20 cellular contexts compared by ENCODE assay signal in the genomic region with DNA sequence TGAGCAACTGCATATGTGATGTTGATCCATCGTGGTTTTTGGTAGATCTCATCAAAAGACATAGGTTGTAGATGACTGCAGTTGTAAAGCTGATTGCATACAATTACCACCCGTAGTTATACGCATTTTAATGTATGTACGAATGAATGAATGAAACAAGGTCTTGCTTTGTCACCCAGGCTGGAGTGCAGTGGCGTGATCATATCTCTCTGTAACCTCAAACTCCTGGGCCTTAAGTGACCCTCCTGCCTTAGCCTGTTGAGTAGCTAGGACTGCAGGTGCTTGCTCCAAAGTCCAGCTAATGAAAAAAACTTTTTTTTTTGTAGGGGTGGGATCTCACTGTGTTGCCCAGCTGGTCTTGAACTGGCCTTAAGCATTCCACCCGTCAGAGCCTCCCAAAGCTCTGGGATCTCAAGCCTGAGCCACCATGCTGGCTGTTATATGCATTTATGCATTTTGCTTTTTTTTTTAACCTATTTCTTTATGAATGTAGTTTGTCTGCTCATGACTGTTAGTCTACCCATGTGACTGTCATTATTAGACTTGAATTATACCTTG. TPM values are rescaled to one million over a fixed set of nuclear protein-coding genes. Genes with fewer than 3 reads are reported as not detected.
A peak's percentile ranks its signal among the peaks of the same experiment; 100 is the strongest.
DNase-seq lines count a peak whose midpoint lies in the region; ATAC-seq, FAIRE-seq and TF ChIP-seq lines count a peak whose summit lies in the region.
"Had no signal": no experiment of that assay in that cellular context is flagged by ENCODE, and none has a peak within 500 bp of the region (broad histone marks: within the 10 kb centered on the region; RNA-seq: fewer than 3 reads in every experiment).

No MANE protein-coding gene starts in this region.

- no peak for TF ChIP-seq RAD21 in K562 (CRISPR knock-in tag; conservative IDR thresholded peaks at IDR 0.05 in 1 of 2, IDR thresholded peaks at IDR 0.05 in 1 of 2)

- no peak for FAIRE-seq in K562 (lab: Jason Lieb, UNC)
- FAIRE-seq: A549, H54 had no signal

- no peak for ATAC-seq in CD4-positive, alpha-beta T cell (ENCODE audit: poor library complexity)
- ATAC-seq in K562: peak; percentile 64; the same call in 2 of the 3 replicates
- ATAC-seq in left lobe of liver: peak; percentile 22
- ATAC-seq: A549, GM23338 had no signal

- no peaks in the 10 kb centered on the region for H3K27me3 Mint-ChIP-seq in activated CD4-positive, alpha-beta T cell treated with anti-CD3 and anti-CD28 coated beads, Interleukin-2, amount 10 ng/mL, durations not matched to agents 24 days and 14 days
- no peaks in the 10 kb centered on the region for H3K27me3 Mint-ChIP-seq in CD4-positive, alpha-beta T cell
- H3K27me3 Mint-ChIP-seq: CD4-positive, alpha-beta memory T cell had no signal

- no peak for DNase-seq in activated CD4-positive, alpha-beta T cell treated with anti-CD3 and anti-CD28 coated beads, Interleukin-2, amount 10 ng/mL, durations not matched to agents 24 days and 14 days
- DNase-seq in activated CD4-positive, alpha-beta T cell treated with anti-CD3 and anti-CD28 coated beads for 48 hours: no peak
- DNase-seq in CD4-positive, alpha-beta T cell: no peak
- no peak for DNase-seq in K562 (ENCODE audit: extremely low read depth in 1 of 4, low spot score in 3 of 4)
- no peak for DNase-seq in left lobe of liver (ENCODE audit: low spot score)
- no peak for DNase-seq in ecto neural progenitor cell (ENCODE audit: low spot score)
- no peak for DNase-seq in NCI-H2196 treated with DMSO at 0.1 percent for 48 hours (lab: John Stamatoyannopoulos, UW; ENCODE audit: unreplicated experiment)
- no peak for DNase-seq in GM10266 (ENCODE audit: extremely low spot score)
- DNase-seq: AML-193; CD4-positive, alpha-beta memory T cell; DMS153; DMS79; GDM1; HCEC 1CT; HFFc6 had no signal

- CTCF ChIA-PET in CD4-positive, alpha-beta T cell (lab: Charles Lee): no interaction called here
- CTCF ChIA-PET in K562 (lab: Yijun Ruan, JAX; ENCODE audit: low intra/inter-chr PET ratio): no interaction called here

- H3K79me2 ChIP-seq in K562 (ENCODE audit: control insufficient read depth, insufficient read depth, low read length): peaks cover 90% of the 10 kb centered on the region

- no peak for TF ChIP-seq EP300 in K562 (IDR thresholded peaks at IDR 0.05; ENCODE audit: low read length)

- H3K27ac ChIP-seq in CD4-positive, alpha-beta T cell (ENCODE audit: low read depth, low read length): no peak overlapping the region
- H3K27ac ChIP-seq in K562 (ENCODE audit: extremely low read depth, low read depth, low read length): 0 out of 3 replicates have a peak overlapping the region, but pooled peaks have one; percentile 20
- H3K27ac ChIP-seq: 22Rv1, A549, C4-2B had no signal

- intact Hi-C loops in activated CD4-positive, alpha-beta T cell treated with anti-CD3 and anti-CD28 coated beads, Interleukin-2, amount 10 ng/mL, durations not matched to agents 24 days and 14 days (cut with micrococcal nuclease): no loop called here
- intact Hi-C loops in CD4-positive, alpha-beta T cell (cut with DNase I, micrococcal nuclease): no loop called here
- intact Hi-C loops in K562 (cut with micrococcal nuclease): no loop called here

- H3K4me3 ChIP-seq in K562: no peak overlapping the region
- H3K4me3 ChIP-seq: A549, GM23338 had no signal

- peaks cover 37% of the 10 kb centered on the region for H3K4me1 Mint-ChIP-seq in activated CD4-positive, alpha-beta T cell treated with anti-CD3 and anti-CD28 coated beads, Interleukin-2, amount 10 ng/mL, durations not matched to agents 24 days and 14 days
- H3K4me1 Mint-ChIP-seq in CD4-positive, alpha-beta T cell (ENCODE audit: low read depth): peaks cover 74% of the 10 kb centered on the region

- no peaks in the 10 kb centered on the region for H3K9me3 ChIP-seq in CD4-positive, alpha-beta T cell (ENCODE audit: control insufficient read depth, low read length)
- H3K9me3 ChIP-seq in K562 (replicated peaks; ENCODE audit: control insufficient read depth, insufficient read depth, low read depth, low read length): no peaks in the 10 kb centered on the region; the same call in 1 of the 2 replicates
- H3K9me3 ChIP-seq: A549 had no signal

- no TSS peak for BruUV-seq in K562 (replicated peaks; lab: Mats Ljungman, UMichigan)

- H3K9ac ChIP-seq in K562 (ENCODE audit: insufficient read depth in 1 of 2, low read depth in 2 of 2, low read length in 2 of 2): no peak overlapping the region

- no peaks in the 10 kb centered on the region for H3K9me3 Mint-ChIP-seq in activated CD4-positive, alpha-beta T cell treated with anti-CD3 and anti-CD28 coated beads, Interleukin-2, amount 10 ng/mL, durations not matched to agents 24 days and 14 days
- H3K9me3 Mint-ChIP-seq in CD4-positive, alpha-beta T cell: no peaks in the 10 kb centered on the region
- H3K9me3 Mint-ChIP-seq: GM23338, HFFc6 had no signal

- TF ChIP-seq CTCF in CD4-positive, alpha-beta T cell (IDR thresholded peaks at IDR 0.05): no peak
- TF ChIP-seq CTCF in K562 (IDR thresholded peaks at IDR 0.05 in 2 of 3, conservative IDR thresholded peaks at IDR 0.05 in 1 of 3; ENCODE audit: insufficient read depth in 2 of 3, low read depth in 1 of 3, low read length in 3 of 3): no peak
- no peak for TF ChIP-seq CTCF in GM10266 (IDR thresholded peaks at IDR 0.05; ENCODE audit: control insufficient read depth, insufficient read depth, low read depth, missing control alignments)

- peak overlapping the region; percentile 48 for H3K27ac Mint-ChIP-seq in activated CD4-positive, alpha-beta T cell treated with anti-CD3 and anti-CD28 coated beads, Interleukin-2, amount 10 ng/mL, durations not matched to agents 24 days and 14 days
- H3K27ac Mint-ChIP-seq in CD4-positive, alpha-beta T cell: peak overlapping the region; percentile 57
- H3K27ac Mint-ChIP-seq: GM23338, HFFc6 had no signal

- no peak overlapping the region for H3K4me3 Mint-ChIP-seq in activated CD4-positive, alpha-beta T cell treated with anti-CD3 and anti-CD28 coated beads, Interleukin-2, amount 10 ng/mL, durations not matched to agents 24 days and 14 days
- no peak overlapping the region for H3K4me3 Mint-ChIP-seq in CD4-positive, alpha-beta T cell
- H3K4me3 Mint-ChIP-seq: GM23338, HFFc6 had no signal

- POLR2A ChIA-PET in CD4-positive, alpha-beta T cell (lab: Charles Lee): no interaction called here
- POLR2A ChIA-PET in K562 (lab: Yijun Ruan, JAX): interaction anchor here (0.7 to 1.8 kb wide), 5 partner anchors 9 to 16 kb away, joined by 3 to 5 read pairs (median 3); no protein-coding TSS in a partner anchor

- H4K20me1 ChIP-seq in K562 (replicated peaks; ENCODE audit: control insufficient read depth, insufficient read depth, low read length): peaks cover 16% of the 10 kb centered on the region

- peaks cover 33% of the 10 kb centered on the region; the same call in 2 of the 3 replicates for H3K36me3 ChIP-seq in K562 (ENCODE audit: control insufficient read depth, insufficient read depth, low read length)

- no peaks in the 10 kb centered on the region for H3K27me3 ChIP-seq in CD4-positive, alpha-beta T cell (ENCODE audit: control insufficient read depth, insufficient read depth, low read length)
- H3K27me3 ChIP-seq in K562 (ENCODE audit: control insufficient read depth in 2 of 2, insufficient read depth in 2 of 2, low read length in 2 of 2): no peaks in the 10 kb centered on the region

- no peaks in the 10 kb centered on the region for H3K9me1 ChIP-seq in K562 (ENCODE audit: control insufficient read depth, insufficient read depth, low read length)

- peaks cover 42% of the 10 kb centered on the region for H3K36me3 Mint-ChIP-seq in activated CD4-positive, alpha-beta T cell treated with anti-CD3 and anti-CD28 coated beads, Interleukin-2, amount 10 ng/mL, durations not matched to agents 24 days and 14 days (ENCODE audit: low read depth)
- H3K36me3 Mint-ChIP-seq in CD4-positive, alpha-beta T cell (ENCODE audit: low read depth): peaks cover 79% of the 10 kb centered on the region

- no peak for TF ChIP-seq POLR2A in K562 (conservative IDR thresholded peaks at IDR 0.05)

- in situ Hi-C loops in K562 (cut with MboI): no loop called here

- H3K4me2 ChIP-seq in K562 (ENCODE audit: insufficient read depth, low read length): no peak overlapping the region
- H3K4me2 ChIP-seq: A549, GM23338 had no signal

- no peak overlapping the region for H2AFZ ChIP-seq in K562 (ENCODE audit: low read depth, low read length)
- H2AFZ ChIP-seq: GM23338 had no signal

- 49% methylated on average over 6 of the region's 6 CpGs for WGBS in K562 (ENCODE audit: insufficient coverage, low coverage, missing lambda C conversion rate)

- peaks cover 0 to 8% of the 10 kb centered on the region in 2 experiments; a peak in 3 of 5 replicates for H3K4me1 ChIP-seq in K562 (replicated peaks in 1 of 2; ENCODE audit: control insufficient read depth in 2 of 2, insufficient read depth in 2 of 2, low read length in 2 of 2)
- H3K4me1 ChIP-seq: A549 had no signal

TF ChIP-seq in K562, 482 proteins besides CTCF, POLR2A, EP300 and RAD21 (continues in another document):
- TF ChIP-seq NFE2 (IDR thresholded peaks at IDR 0.05; ENCODE audit: low read depth): peak; percentile 9; the same call in 1 of the 2 replicates
- peak; percentile 20; the same call in 1 of the 2 replicates for TF ChIP-seq ESRRA (IDR thresholded peaks at IDR 0.05; ENCODE audit: borderline replicate concordance, low read depth)
- peak; percentile 36; the same call in 1 of the 2 replicates for TF ChIP-seq GATA2 (CRISPR knock-in tag; IDR thresholded peaks at IDR 0.05)
- no peak for TF ChIP-seq OTX1 (CRISPR knock-in tag; IDR thresholded peaks at IDR 0.05)
- peak; percentile 94 for TF ChIP-seq ZNF24 (IDR thresholded peaks at IDR 0.05)

RNA-seq across cellular contexts. Expression of gene PPP6R3, which starts 53.5 kb away (rescaled TPM):
- 124 and 132 TPM in 2 replicates for total RNA-seq in activated CD4-positive, alpha-beta T cell treated with anti-CD3 and anti-CD28 coated beads, Interleukin-2, amount 10 ng/mL, durations not matched to agents 24 days and 14 days
- 100 to 1,000 TPM; 108 to 109 TPM for total RNA-seq in CD4-positive, alpha-beta T cell
- 136 and 375 TPM in 2 replicates for total RNA-seq in K562 (2011; cell fraction: chromatin; rRNA removed; ENCODE audit: low replicate concordance)
- 57.0 and 86.1 TPM in 2 replicates for total RNA-seq in K562 (2011; cell fraction: nucleolus; rRNA removed)
- 132 and 147 TPM in 2 replicates for total RNA-seq in K562 (2011; cell fraction: nucleoplasm; rRNA removed)
- total RNA-seq in K562 (2014; rRNA removed) (96.1 and 103 TPM in 2 replicates), K562 (2014; rRNA removed; fragmentation: Illumina TruSeq; extraction: Trizol) (110 and 132 TPM in 2 replicates), K562 (2015; rRNA removed; fragmentation: Illumina TruSeq; extraction: Trizol) (111 and 117 TPM in 2 replicates), K562 (2021) (90.3 and 91.2 TPM in 2 replicates), left lobe of liver (35.1 TPM)
- polyA plus RNA-seq in K562 (2011; rRNA removed) (58.4 and 75.6 TPM in 2 replicates), K562 (2014; fragmentation: Illumina TruSeq; extraction: Trizol) (69.1 and 80.6 TPM in 2 replicates), K562 (2014; fragmentation: Nextera tagmentation; extraction: Ambion mirVana) (10 to 100 TPM; 20.3 to 32.5 TPM), K562 (2014; rRNA removed) (46.7 and 48.4 TPM in 2 replicates)
- polyA plus RNA-seq in K562 (2011; cell fraction: cytosol; rRNA removed): 25.4 and 35.3 TPM in 2 replicates
- polyA plus RNA-seq in K562 (2011; cell fraction: nucleus; rRNA removed): 95.8 and 111 TPM in 2 replicates
- polyA plus RNA-seq in K562 (2012): 45.4 and 55.1 TPM in 2 replicates
- polyA minus RNA-seq in K562 (2011; rRNA and poly(A)+ RNA removed): 179 and 197 TPM in 2 replicates
- polyA minus RNA-seq in K562 (2011; cell fraction: cytosol; rRNA and poly(A)+ RNA removed): 67.2 and 87.0 TPM in 2 replicates
- 114 and 187 TPM in 2 replicates for polyA minus RNA-seq in K562 (2011; cell fraction: nucleus; rRNA and poly(A)+ RNA removed)
